Comparison of ENCODE assay signal across 8 cellular contexts in the genomic region with DNA sequence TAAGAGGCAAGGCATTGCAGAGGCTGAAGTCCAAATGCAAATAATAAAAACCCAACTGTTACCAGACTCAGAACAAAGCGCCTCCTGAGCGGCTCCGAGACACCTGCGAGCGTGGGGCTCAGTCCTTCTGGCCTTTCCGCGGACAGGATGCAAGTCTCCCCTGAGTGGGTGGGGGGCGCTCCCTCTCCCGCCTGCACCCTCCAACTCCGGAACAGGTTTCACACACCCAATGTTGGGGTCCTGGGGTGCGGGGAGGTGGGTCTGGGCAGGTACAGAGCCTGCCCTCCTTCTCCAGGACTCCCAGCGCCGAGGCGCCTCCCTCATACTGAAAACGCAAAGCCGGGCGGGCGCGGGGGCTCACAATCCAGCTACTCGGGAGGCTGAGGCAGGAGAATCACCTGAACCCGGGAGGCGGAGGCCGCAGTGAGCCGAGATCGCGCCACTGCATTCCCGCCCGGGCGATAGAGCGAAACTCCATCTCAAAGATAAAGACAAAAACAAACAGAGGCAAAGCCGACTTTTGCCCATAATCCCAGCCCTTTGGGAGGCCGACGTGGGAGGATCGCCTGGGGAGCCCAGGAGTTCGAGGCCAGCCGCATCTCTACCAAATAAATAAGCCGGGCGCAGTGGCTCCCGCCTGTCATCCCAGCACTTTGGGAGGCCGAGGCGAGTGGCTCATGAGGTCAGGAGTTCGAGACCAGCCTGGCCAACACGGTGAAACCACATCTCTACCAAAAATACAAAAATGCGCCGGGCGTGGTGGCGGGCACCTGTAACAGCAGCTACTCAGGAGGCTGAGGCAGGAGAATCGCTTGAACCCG. TPM values are rescaled to one million over a fixed set of nuclear protein-coding genes. Genes with fewer than 3 reads are reported as not detected.
DNase-seq lines count a peak whose midpoint lies in the region; ATAC-seq and TF ChIP-seq lines count a peak whose summit lies in the region.

No MANE protein-coding gene starts in this region.

- no peaks in the 10 kb centered on the region for H3K9me3 Mint-ChIP-seq in activated CD4-positive, alpha-beta T cell treated with anti-CD3 and anti-CD28 coated beads, Interleukin-2, amount 10 ng/mL, durations not matched to agents 24 days and 14 days
- H3K9me3 Mint-ChIP-seq in activated T-helper 17 cell treated with anti-CD3 and anti-CD28 coated beads, Interleukin-2, amount 50 U/mL, for 72 hours: no peaks in the 10 kb centered on the region

- H3K4me1 ChIP-seq in testis: no peaks in the 10 kb centered on the region

- intact Hi-C loops in activated CD4-positive, alpha-beta T cell treated with anti-CD3 and anti-CD28 coated beads, Interleukin-2, amount 10 ng/mL, durations not matched to agents 24 days and 14 days (cut with micrococcal nuclease): loop anchor here (2.0 to 5.0 kb wide), 3 partner anchors 77 to 131 kb away; a partner anchor contains a TSS
- intact Hi-C loops in left colon (cut with DNase I, micrococcal nuclease): no loop called here
- intact Hi-C loops in testis (cut with DNase I; ENCODE audit: low total_unique reads): no loop called here

- no peaks in the 10 kb centered on the region for H3K9me3 ChIP-seq in testis

- TF ChIP-seq CTCF in testis (IDR thresholded peaks at IDR 0.05): no peak

- ATAC-seq in activated T-helper 17 cell treated with anti-CD3 and anti-CD28 coated beads, Interleukin-2, amount 50 U/mL, for 72 hours (replicated peaks): no peak
- ATAC-seq in left colon (peak; percentile 35), GM21737 (IDR thresholded peaks at IDR 0.05; ENCODE audit: unreplicated experiment) (no peak), GM21619 (IDR thresholded peaks at IDR 0.05; ENCODE audit: unreplicated experiment) (no peak), GM19452 (IDR thresholded peaks at IDR 0.05; ENCODE audit: unreplicated experiment) (no peak)

- 65 to 71% methylated on average over 43 to 49 of the region's 49 CpGs for WGBS in testis, 2 donors

- no peak for DNase-seq in activated CD4-positive, alpha-beta T cell treated with anti-CD3 and anti-CD28 coated beads, Interleukin-2, amount 10 ng/mL, durations not matched to agents 24 days and 14 days
- DNase-seq in activated CD4-positive, alpha-beta T cell treated with anti-CD3 and anti-CD28 coated beads for 4 hours: no peak
- peak in 1 of 2 donors; percentile 26 for DNase-seq in left colon
- no peak for DNase-seq in testis

- peaks cover 22% of the 10 kb centered on the region for H3K36me3 Mint-ChIP-seq in activated CD4-positive, alpha-beta T cell treated with anti-CD3 and anti-CD28 coated beads, Interleukin-2, amount 10 ng/mL, durations not matched to agents 24 days and 14 days (ENCODE audit: low read depth)
- peaks cover 50% of the 10 kb centered on the region for H3K36me3 Mint-ChIP-seq in activated T-helper 17 cell treated with anti-CD3 and anti-CD28 coated beads, Interleukin-2, amount 50 U/mL, for 72 hours (ENCODE audit: low read depth)

- H3K27ac Mint-ChIP-seq in activated CD4-positive, alpha-beta T cell treated with anti-CD3 and anti-CD28 coated beads, Interleukin-2, amount 10 ng/mL, durations not matched to agents 24 days and 14 days: peak overlapping the region; percentile 78
- H3K27ac Mint-ChIP-seq in activated T-helper 17 cell treated with anti-CD3 and anti-CD28 coated beads, Interleukin-2, amount 50 U/mL, for 72 hours: peak overlapping the region; percentile 33

- peaks cover 2% of the 10 kb centered on the region for H3K27me3 Mint-ChIP-seq in activated CD4-positive, alpha-beta T cell treated with anti-CD3 and anti-CD28 coated beads, Interleukin-2, amount 10 ng/mL, durations not matched to agents 24 days and 14 days
- H3K27me3 Mint-ChIP-seq in activated T-helper 17 cell treated with anti-CD3 and anti-CD28 coated beads, Interleukin-2, amount 50 U/mL, for 72 hours: no peaks in the 10 kb centered on the region

- H3K4me3 Mint-ChIP-seq in activated CD4-positive, alpha-beta T cell treated with anti-CD3 and anti-CD28 coated beads, Interleukin-2, amount 10 ng/mL, durations not matched to agents 24 days and 14 days: peak overlapping the region; percentile 84
- H3K4me3 Mint-ChIP-seq in activated T-helper 17 cell treated with anti-CD3 and anti-CD28 coated beads, Interleukin-2, amount 50 U/mL, for 72 hours: peak overlapping the region; percentile 82

- peak overlapping the region; percentile 43 to 53 for H3K4me3 ChIP-seq in testis

- H3K27ac ChIP-seq in testis: no peak overlapping the region

- TF ChIP-seq POLR2A in testis (IDR thresholded peaks at IDR 0.05): no peak

- H3K4me1 Mint-ChIP-seq in activated CD4-positive, alpha-beta T cell treated with anti-CD3 and anti-CD28 coated beads, Interleukin-2, amount 10 ng/mL, durations not matched to agents 24 days and 14 days: peaks cover 24% of the 10 kb centered on the region
- no peaks in the 10 kb centered on the region for H3K4me1 Mint-ChIP-seq in activated T-helper 17 cell treated with anti-CD3 and anti-CD28 coated beads, Interleukin-2, amount 50 U/mL, for 72 hours

- no peaks in the 10 kb centered on the region for H3K27me3 ChIP-seq in testis

- no peaks in the 10 kb centered on the region for H3K36me3 ChIP-seq in testis (ENCODE audit: low read depth, missing control alignments)

RNA-seq across cellular contexts. Expression of a gene that starts 0.9 kb away (rescaled TPM):
- total RNA-seq in activated CD4-positive, alpha-beta T cell treated with anti-CD3 and anti-CD28 coated beads, Interleukin-2, amount 10 ng/mL, durations not matched to agents 24 days and 14 days: 87.4 and 93.0 TPM in 2 replicates
- 10 to 100 TPM; 39.1 to 64.2 TPM for total RNA-seq in activated T-helper 17 cell treated with anti-CD3 and anti-CD28 coated beads, Interleukin-2, amount 50 U/mL, for 72 hours
- total RNA-seq in left colon (1 to 10 TPM; 3.2 to 5.1 TPM), testis (10 to 100 TPM in 1 of 2 donors, 1 to 10 TPM in 1; 8.9 to 13.8 TPM)
- polyA plus RNA-seq in testis (ENCODE audit: insufficient read depth, low read depth, low replicate concordance): 11.8 TPM
